Comparison of ENCODE assay signal across 23 cellular contexts in the genomic region with DNA sequence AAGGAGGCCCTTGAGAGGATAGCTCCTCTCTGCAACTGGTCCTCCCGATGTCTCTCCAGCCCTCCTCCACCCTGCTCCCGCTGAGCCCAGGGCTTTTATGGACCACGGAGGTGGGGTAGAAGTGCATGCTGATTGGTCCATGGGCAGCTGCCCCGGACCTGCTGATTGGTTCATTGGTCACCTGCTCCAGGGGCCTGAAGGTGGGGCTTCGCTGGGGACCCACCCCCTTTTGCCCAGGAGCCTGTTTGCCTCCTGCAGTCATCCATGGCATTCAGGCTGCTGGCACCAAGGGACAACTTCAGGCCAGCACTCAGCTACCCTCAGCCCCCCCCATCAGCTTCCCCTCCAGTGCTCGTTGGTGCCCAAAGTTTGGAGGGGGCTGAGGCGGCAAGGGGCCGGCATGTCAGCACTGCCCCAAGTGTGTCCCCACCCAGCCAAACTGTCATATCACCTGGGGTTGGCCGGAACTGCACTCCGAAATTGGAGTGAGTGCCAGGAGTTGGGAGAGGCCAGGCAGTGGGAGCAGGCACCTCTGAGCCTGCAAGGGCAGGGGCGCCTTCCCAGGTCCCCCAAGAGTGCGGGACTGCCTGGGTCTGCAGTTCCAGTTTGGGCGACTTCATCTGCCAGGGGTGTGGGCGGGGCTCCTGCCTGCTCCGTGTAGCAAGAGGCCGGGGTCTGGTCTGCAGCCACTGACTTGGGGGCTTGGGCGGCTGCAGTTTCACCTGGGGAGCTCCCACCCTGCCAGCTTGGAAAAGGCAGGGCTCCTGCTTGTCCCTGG.
DNase-seq lines count a peak whose midpoint lies in the region; ATAC-seq, FAIRE-seq and TF ChIP-seq lines count a peak whose summit lies in the region.
"Had no signal": no experiment of that assay in that cellular context is flagged by ENCODE, and none has a peak within 500 bp of the region (broad histone marks: within the 10 kb centered on the region; RNA-seq: fewer than 3 reads in every experiment).

No MANE protein-coding gene starts in this region.

- no peak overlapping the region for H3K4me3 ChIP-seq in neuronal stem cell (ENCODE audit: low read length in 2 of 2)
- H3K4me3 ChIP-seq: BLaER1 had no signal

- no peak overlapping the region for H3K27ac Mint-ChIP-seq in stimulated activated naive CD8-positive, alpha-beta T cell treated with anti-CD3 and anti-CD28 coated beads, Interleukin-15, amount 100 ng/mL, for 72 hours
- H3K27ac Mint-ChIP-seq in stimulated activated memory B cell treated with anti-CD40 and anti-IgM and Interleukin-4, amounts not matched to agents 10 μg/mL and 1 μg/mL and 100 μg/mL, for 72 hours: no peak overlapping the region
- H3K27ac Mint-ChIP-seq: CD4-positive, CD25-positive, alpha-beta regulatory T cell had no signal

- no peaks in the 10 kb centered on the region for H3K4me1 ChIP-seq in neuronal stem cell (ENCODE audit: control insufficient read depth in 2 of 2, insufficient read depth in 1 of 2, low read depth in 1 of 2, low read length in 2 of 2)
- H3K4me1 ChIP-seq: BLaER1 had no signal

- peak; percentile 9 for ATAC-seq in stimulated activated naive CD8-positive, alpha-beta T cell treated with anti-CD3 and anti-CD28 coated beads, Interleukin-15, amount 100 ng/mL, for 72 hours
- ATAC-seq in stimulated activated naive CD8-positive, alpha-beta T cell treated with anti-CD3 and anti-CD28 coated beads, Interleukin-15, Interleukin-2, amounts not matched to agents 100 U/mL and 50 U/mL, for 24 hours: no peak
- peak; percentile 34 for ATAC-seq in stimulated activated memory B cell treated with anti-CD40 and anti-IgM and Interleukin-4, amounts not matched to agents 10 μg/mL and 1 μg/mL and 100 μg/mL, for 72 hours
- no peak for ATAC-seq in GM19455 (IDR thresholded peaks at IDR 0.05; ENCODE audit: unreplicated experiment)

- DNase-seq in stimulated activated naive CD8-positive, alpha-beta T cell treated with anti-CD3 and anti-CD28 coated beads, Interleukin-15, amount 100 ng/mL, for 72 hours: no peak
- DNase-seq in stimulated activated naive CD8-positive, alpha-beta T cell treated with anti-CD3 and anti-CD28 coated beads, Interleukin-15, Interleukin-2, amounts not matched to agents 100 U/mL and 50 U/mL, for 24 hours: no peak
- DNase-seq in neuronal stem cell (ENCODE audit: low spot score): no peak
- no peak for DNase-seq in 8988T
- DNase-seq in GM12891 (ENCODE audit: insufficient read length, low spot score): no peak
- DNase-seq: CD4-positive, CD25-positive, alpha-beta regulatory T cell; DMS153; DND-41; KBM-7; MV-4-11; NCI-H1105; NCI-H1436 treated with DMSO at 0.1 percent for 48 hours; NCI-H187 treated with DMSO at 0.1 percent for 48 hours; NCI-H524 treated with DMSO at 0.1 percent for 48 hours; NCI-H774 had no signal

- no peak overlapping the region for H2BK5ac ChIP-seq in neuronal stem cell (ENCODE audit: low read length)

- H3K27me3 Mint-ChIP-seq in stimulated activated naive CD8-positive, alpha-beta T cell treated with anti-CD3 and anti-CD28 coated beads, Interleukin-15, amount 100 ng/mL, for 72 hours: no peaks in the 10 kb centered on the region
- H3K27me3 Mint-ChIP-seq in stimulated activated memory B cell treated with anti-CD40 and anti-IgM and Interleukin-4, amounts not matched to agents 10 μg/mL and 1 μg/mL and 100 μg/mL, for 72 hours: no peaks in the 10 kb centered on the region
- H3K27me3 Mint-ChIP-seq: CD4-positive, CD25-positive, alpha-beta regulatory T cell had no signal

- peak overlapping the region; percentile 43 for H4K8ac ChIP-seq in neuronal stem cell (ENCODE audit: low read depth, low read length)

- H3K27ac ChIP-seq in neuronal stem cell (replicated peaks; ENCODE audit: low read length): no peak overlapping the region
- H3K27ac ChIP-seq: BLaER1 had no signal

- H3K4me1 Mint-ChIP-seq in stimulated activated naive CD8-positive, alpha-beta T cell treated with anti-CD3 and anti-CD28 coated beads, Interleukin-15, amount 100 ng/mL, for 72 hours: no peaks in the 10 kb centered on the region
- no peaks in the 10 kb centered on the region for H3K4me1 Mint-ChIP-seq in stimulated activated memory B cell treated with anti-CD40 and anti-IgM and Interleukin-4, amounts not matched to agents 10 μg/mL and 1 μg/mL and 100 μg/mL, for 72 hours
- H3K4me1 Mint-ChIP-seq: CD4-positive, CD25-positive, alpha-beta regulatory T cell had no signal

- H3K9me3 Mint-ChIP-seq in stimulated activated naive CD8-positive, alpha-beta T cell treated with anti-CD3 and anti-CD28 coated beads, Interleukin-15, amount 100 ng/mL, for 72 hours: no peaks in the 10 kb centered on the region
- peaks cover 3% of the 10 kb centered on the region for H3K9me3 Mint-ChIP-seq in stimulated activated memory B cell treated with anti-CD40 and anti-IgM and Interleukin-4, amounts not matched to agents 10 μg/mL and 1 μg/mL and 100 μg/mL, for 72 hours

- H2BK12ac ChIP-seq in neuronal stem cell (ENCODE audit: low read length): no peak overlapping the region

- H2BK15ac ChIP-seq in neuronal stem cell (ENCODE audit: low read length): no peak overlapping the region

- no peak overlapping the region for H2AFZ ChIP-seq in neuronal stem cell (ENCODE audit: low read length)

- H3K36me3 Mint-ChIP-seq in stimulated activated memory B cell treated with anti-CD40 and anti-IgM and Interleukin-4, amounts not matched to agents 10 μg/mL and 1 μg/mL and 100 μg/mL, for 72 hours: no peaks in the 10 kb centered on the region
- H3K36me3 Mint-ChIP-seq: CD4-positive, CD25-positive, alpha-beta regulatory T cell had no signal

- H3K4ac ChIP-seq in neuronal stem cell (ENCODE audit: low read length): peak overlapping the region; percentile 66

- H3K4me3 Mint-ChIP-seq in stimulated activated naive CD8-positive, alpha-beta T cell treated with anti-CD3 and anti-CD28 coated beads, Interleukin-15, amount 100 ng/mL, for 72 hours: no peak overlapping the region
- H3K4me3 Mint-ChIP-seq in stimulated activated memory B cell treated with anti-CD40 and anti-IgM and Interleukin-4, amounts not matched to agents 10 μg/mL and 1 μg/mL and 100 μg/mL, for 72 hours: no peak overlapping the region
- H3K4me3 Mint-ChIP-seq: CD4-positive, CD25-positive, alpha-beta regulatory T cell had no signal

- H4K91ac ChIP-seq in neuronal stem cell (ENCODE audit: low read depth, low read length, poor library complexity): no peak overlapping the region

- H3K9me3 ChIP-seq in neuronal stem cell (replicated peaks in 1 of 2; ENCODE audit: control insufficient read depth in 2 of 2, insufficient read depth in 1 of 2, low read depth in 1 of 2, low read length in 2 of 2): no peaks in the 10 kb centered on the region
- H3K9me3 ChIP-seq: BLaER1 had no signal

- peaks cover 2% of the 10 kb centered on the region for H3K79me1 ChIP-seq in neuronal stem cell (ENCODE audit: low read depth, low read length)

- no peak overlapping the region for H3K23ac ChIP-seq in neuronal stem cell (ENCODE audit: low read depth, low read length, poor library complexity)

- no peak overlapping the region for H3K9ac ChIP-seq in neuronal stem cell (ENCODE audit: low read depth, low read length, poor library complexity)
- H3K9ac ChIP-seq: BLaER1 had no signal

- H2AK5ac ChIP-seq in neuronal stem cell (ENCODE audit: low read depth, low read length): peak overlapping the region; percentile 7

- H3K27me3 ChIP-seq in neuronal stem cell (ENCODE audit: control insufficient read depth in 3 of 3, insufficient read depth in 3 of 3, low read depth in 1 of 3, low read length in 3 of 3): no peaks in the 10 kb centered on the region
- H3K27me3 ChIP-seq: BLaER1 had no signal

- TF ChIP-seq POLR2A in GM12891 (IDR thresholded peaks at IDR 0.05; ENCODE audit: low read depth, low read length): no peak

- H2BK120ac ChIP-seq in neuronal stem cell (ENCODE audit: low read depth, low read length): no peak overlapping the region

- H3K14ac ChIP-seq in neuronal stem cell (ENCODE audit: low read length): peak overlapping the region; percentile 65

- no peaks in the 10 kb centered on the region for H3K36me3 ChIP-seq in neuronal stem cell (replicated peaks in 1 of 2; ENCODE audit: control insufficient read depth in 2 of 2, insufficient read depth in 2 of 2, low read length in 2 of 2)
- H3K36me3 ChIP-seq: BLaER1 had no signal

- FAIRE-seq in GM12891 (lab: Jason Lieb, UNC): no peak
- FAIRE-seq: A204.1, GM19239, H54, HTR-8/SVneo, RCC 7860 had no signal

- no peak overlapping the region for H3K4me2 ChIP-seq in neuronal stem cell (ENCODE audit: insufficient read depth, low read length, poor library complexity, severe bottlenecking)
- H3K4me2 ChIP-seq: BLaER1 had no signal

- WGBS in neuronal stem cell (ENCODE audit: extremely low coverage in 2 of 2, insufficient read length in 2 of 2, insufficient replicate concordance in 1 of 2), 2 donors: no CpG with 5 or more reads among the region's 17 CpGs

- peak overlapping the region; percentile 54 for H3K18ac ChIP-seq in neuronal stem cell (ENCODE audit: low read length)

TF ChIP-seq in GM12891, 5 proteins besides CTCF, POLR2A, EP300 and RAD21:
- no peak for TF ChIP-seq SPI1 (IDR thresholded peaks at IDR 0.05; ENCODE audit: low read depth, low read length)
- no peak for TF ChIP-seq PAX5 (IDR thresholded peaks at IDR 0.05; ENCODE audit: insufficient read depth, low read length, severe bottlenecking)
- TF ChIP-seq POLR2AphosphoS5 (IDR thresholded peaks at IDR 0.05; ENCODE audit: low read depth, low read length): no peak
- no peak for TF ChIP-seq POU2F2 (IDR thresholded peaks at IDR 0.05; ENCODE audit: low read depth, low read length)
- TF ChIP-seq TAF1 (IDR thresholded peaks at IDR 0.05; ENCODE audit: low read depth, low read length): no peak

Comparison
In these comparisons a context has a peak if more than half of its experiments do, and no peak if none do; other contexts are left out.
1. ATAC-seq: peak in stimulated activated naive CD8-positive, alpha-beta T cell treated with anti-CD3 and anti-CD28 coated beads, Interleukin-15, amount 100 ng/mL, for 72 hours (single experiment) and stimulated activated memory B cell treated with anti-CD40 and anti-IgM and Interleukin-4, amounts not matched to agents 10 μg/mL and 1 μg/mL and 100 μg/mL, for 72 hours (single experiment); none in stimulated activated naive CD8-positive, alpha-beta T cell treated with anti-CD3 and anti-CD28 coated beads, Interleukin-15, Interleukin-2, amounts not matched to agents 100 U/mL and 50 U/mL, for 24 hours (single experiment) and GM19455 (single experiment).